Comparison of ENCODE assay signal across 20 cellular contexts in genomic region chr16:86065711-86066110, GRCh38.
"Had no signal": no experiment of that assay in that cellular context is flagged by ENCODE, and none has a peak within 500 bp of the region (broad histone marks: within the 10 kb centered on the region; RNA-seq: fewer than 3 reads in every experiment).

No MANE protein-coding gene starts in this region.

- H3K4me2 ChIP-seq: smooth muscle cell had no signal

- H3K27me3 ChIP-seq: esophagus muscularis mucosa, sigmoid colon had no signal

- H3K4me1 Mint-ChIP-seq: activated CD4-positive, alpha-beta T cell treated with anti-CD3 and anti-CD28 coated beads, Interleukin-2, amount 10 ng/mL, durations not matched to agents 7 days and 5 days; activated naive CD8-positive, alpha-beta T cell treated with anti-CD3 and anti-CD28 coated beads for 36 hours; activated T-helper 17 cell treated with anti-CD3 and anti-CD28 coated beads, Interleukin-2, amount 50 U/mL, for 72 hours; stimulated activated naive B cell treated with anti-CD40 and anti-IgM and Interleukin-4, amounts not matched to agents 10 μg/mL and 1 μg/mL and 100 μg/mL, for 72 hours; T-cell had no signal

- H3K36me3 Mint-ChIP-seq: activated naive CD8-positive, alpha-beta T cell treated with anti-CD3 and anti-CD28 coated beads for 36 hours; stimulated activated naive B cell treated with anti-CD40 and anti-IgM and Interleukin-4, amounts not matched to agents 10 μg/mL and 1 μg/mL and 100 μg/mL, for 72 hours had no signal

- DNase-seq: activated CD4-positive, alpha-beta T cell treated with anti-CD3 and anti-CD28 coated beads, Interleukin-2, amount 10 ng/mL, durations not matched to agents 7 days and 5 days; activated CD4-positive, CD25-positive, alpha-beta regulatory T cell treated with anti-CD3 and anti-CD28 coated beads, Interleukin-2, amount 50 U/mL, for 72 hours; activated CD8-positive, alpha-beta T cell treated with anti-CD3 and anti-CD28 coated beads, Interleukin-2, amount 10 ng/mL, durations not matched to agents 7 days and 5 days; activated naive CD8-positive, alpha-beta T cell treated with anti-CD3 and anti-CD28 coated beads for 36 hours; central memory CD4-positive, alpha-beta T cell; effector memory CD4-positive, alpha-beta T cell; hippocampal formation; nephron progenitor cell; nucleus accumbens; sigmoid colon; stimulated activated CD4-positive, alpha-beta T cell treated with anti-CD3 and anti-CD28 coated beads, Interleukin-2, amount 100 ng/mL, for 48 hours; stimulated activated CD8-positive, alpha-beta memory T cell treated with anti-CD3 and anti-CD28 coated beads, Interleukin-4, amount 100 ng/mL, for 48 hours; stimulated activated naive B cell treated with anti-CD40 and anti-IgM and Interleukin-4, amounts not matched to agents 10 μg/mL and 1 μg/mL and 100 μg/mL, for 72 hours; T-cell; upper lobe of left lung; WERI-Rb-1 had no signal

- ATAC-seq: activated CD8-positive, alpha-beta T cell treated with anti-CD3 and anti-CD28 coated beads, Interleukin-2, amount 10 ng/mL, durations not matched to agents 7 days and 5 days; activated T-helper 17 cell treated with anti-CD3 and anti-CD28 coated beads, Interleukin-2, amount 50 U/mL, for 72 hours; stimulated activated naive B cell treated with anti-CD40 and anti-IgM and Interleukin-4, amounts not matched to agents 10 μg/mL and 1 μg/mL and 100 μg/mL, for 72 hours; T-cell had no signal

- H3K9me3 Mint-ChIP-seq: activated CD4-positive, alpha-beta T cell treated with anti-CD3 and anti-CD28 coated beads, Interleukin-2, amount 10 ng/mL, durations not matched to agents 7 days and 5 days; activated naive CD8-positive, alpha-beta T cell treated with anti-CD3 and anti-CD28 coated beads for 36 hours; activated T-helper 17 cell treated with anti-CD3 and anti-CD28 coated beads, Interleukin-2, amount 50 U/mL, for 72 hours; nephron progenitor cell; stimulated activated naive B cell treated with anti-CD40 and anti-IgM and Interleukin-4, amounts not matched to agents 10 μg/mL and 1 μg/mL and 100 μg/mL, for 72 hours; T-cell; T-helper 2 cell treated with Interferon-gamma antibody and Interleukin-4, amounts not matched to agents 5 μg/mL and 100 μg/mL, for 36 hours had no signal

- H3K4me3 ChIP-seq: esophagus muscularis mucosa, sigmoid colon, smooth muscle cell, upper lobe of left lung had no signal

- H3K27ac ChIP-seq: esophagus muscularis mucosa, sigmoid colon, upper lobe of left lung, WERI-Rb-1 had no signal

- H3K36me3 ChIP-seq: esophagus muscularis mucosa, sigmoid colon, upper lobe of left lung, WERI-Rb-1 had no signal

- H3K27ac Mint-ChIP-seq: activated CD4-positive, alpha-beta T cell treated with anti-CD3 and anti-CD28 coated beads, Interleukin-2, amount 10 ng/mL, durations not matched to agents 7 days and 5 days; activated CD8-positive, alpha-beta T cell treated with anti-CD3 and anti-CD28 coated beads, Interleukin-2, amount 10 ng/mL, durations not matched to agents 7 days and 5 days; activated naive CD8-positive, alpha-beta T cell treated with anti-CD3 and anti-CD28 coated beads for 36 hours; activated T-helper 17 cell treated with anti-CD3 and anti-CD28 coated beads, Interleukin-2, amount 50 U/mL, for 72 hours; nephron progenitor cell; stimulated activated naive B cell treated with anti-CD40 and anti-IgM and Interleukin-4, amounts not matched to agents 10 μg/mL and 1 μg/mL and 100 μg/mL, for 72 hours; T-cell; T-helper 2 cell treated with Interferon-gamma antibody and Interleukin-4, amounts not matched to agents 5 μg/mL and 100 μg/mL, for 36 hours had no signal

- H3K4me3 Mint-ChIP-seq: activated CD4-positive, alpha-beta T cell treated with anti-CD3 and anti-CD28 coated beads, Interleukin-2, amount 10 ng/mL, durations not matched to agents 7 days and 5 days; activated CD8-positive, alpha-beta T cell treated with anti-CD3 and anti-CD28 coated beads, Interleukin-2, amount 10 ng/mL, durations not matched to agents 7 days and 5 days; activated naive CD8-positive, alpha-beta T cell treated with anti-CD3 and anti-CD28 coated beads for 36 hours; activated T-helper 17 cell treated with anti-CD3 and anti-CD28 coated beads, Interleukin-2, amount 50 U/mL, for 72 hours; nephron progenitor cell; stimulated activated naive B cell treated with anti-CD40 and anti-IgM and Interleukin-4, amounts not matched to agents 10 μg/mL and 1 μg/mL and 100 μg/mL, for 72 hours; T-cell; T-helper 2 cell treated with Interferon-gamma antibody and Interleukin-4, amounts not matched to agents 5 μg/mL and 100 μg/mL, for 36 hours had no signal
